In the genomic region with DNA sequence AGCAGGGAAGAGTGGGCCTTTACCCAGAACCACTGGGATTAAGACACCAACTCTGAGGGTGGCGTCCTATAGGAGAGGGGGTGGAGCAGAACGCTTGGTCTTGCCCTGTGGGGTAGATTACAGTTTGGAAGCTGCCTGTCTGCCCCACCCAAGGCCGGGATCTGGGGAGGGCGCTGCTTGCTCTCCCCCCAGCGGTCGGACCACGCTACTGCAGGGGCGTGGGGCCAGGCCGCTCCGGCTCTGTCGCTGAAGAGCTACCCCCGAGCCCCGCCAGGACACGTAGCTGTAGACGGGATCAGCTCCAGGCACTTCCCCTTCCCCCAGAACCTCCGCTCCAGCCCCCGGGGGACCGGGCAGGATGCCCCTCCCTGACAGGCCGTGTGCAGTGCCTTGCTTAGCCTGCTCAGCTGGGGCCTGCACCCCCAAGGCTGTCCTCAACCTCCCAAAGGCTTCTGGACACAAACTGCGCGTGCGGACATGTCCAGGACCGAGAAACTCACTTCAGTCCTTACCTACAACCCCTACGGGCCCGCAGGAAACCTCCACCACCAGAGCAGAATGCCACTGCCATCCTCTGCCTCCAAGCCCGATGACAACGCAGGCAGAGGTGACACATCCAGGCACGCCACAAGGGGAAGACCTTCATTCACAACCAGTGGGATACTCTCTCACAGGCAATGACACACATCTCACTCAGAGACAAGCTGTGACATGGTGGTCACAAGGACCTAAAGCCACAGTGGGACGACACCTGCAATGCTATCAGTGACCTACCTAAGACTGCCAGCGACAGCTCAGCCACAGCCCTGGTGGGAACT, we compare ENCODE assay signal across 8 cellular contexts. TPM values are rescaled to one million over a fixed set of nuclear protein-coding genes. Genes with fewer than 3 reads are reported as not detected.
DNase-seq lines count a peak whose midpoint lies in the region; ATAC-seq and TF ChIP-seq lines count a peak whose summit lies in the region.

No MANE protein-coding gene starts in this region.

- peak; percentile 52 for DNase-seq in NK-92 treated with Interleukin-12 subunit alpha and Interleukin-12 subunit beta, amount 100 ng/mL, for 24 hours (lab: John Stamatoyannopoulos, UW)
- DNase-seq in NK-92 (lab: John Stamatoyannopoulos, UW; ENCODE audit: unreplicated experiment), result no peak
- DNase-seq in T follicular helper cell (ENCODE audit: low read depth), result peak; percentile 55
- DNase-seq in amniotic stem cell (lab: John Stamatoyannopoulos, UW), result peak; percentile 60
- peak; percentile 86 to 93 (median 89) for DNase-seq in heart left ventricle
- DNase-seq in progenitor cell of endocrine pancreas (ENCODE audit: low spot score, unreplicated experiment), result peak; percentile 74

- H3K4me1 Mint-ChIP-seq in progenitor cell of endocrine pancreas (ENCODE audit: low read depth), result peaks cover 28% of the 10 kb centered on the region

- no peaks in the 10 kb centered on the region for H3K9me3 Mint-ChIP-seq in progenitor cell of endocrine pancreas (ENCODE audit: low read depth)

- no peak overlapping the region for H3K4me3 Mint-ChIP-seq in progenitor cell of endocrine pancreas (ENCODE audit: low read depth)

- intact Hi-C loops in heart left ventricle (cut with DNase I), result loop anchor here (1.0 to 10.0 kb wide), 13 partner anchors 18 to 151 kb away; no protein-coding TSS in a partner anchor

- H3K27me3 ChIP-seq in heart left ventricle, result no peaks in the 10 kb centered on the region

- H3K27ac Mint-ChIP-seq in progenitor cell of endocrine pancreas, result no peak overlapping the region

- peak; percentile 32 to 61 (median 46) for ATAC-seq in heart left ventricle
- no peak for ATAC-seq in GM21723 (IDR thresholded peaks at IDR 0.05; ENCODE audit: unreplicated experiment)

- TF ChIP-seq CTCF in LNCAP (IDR thresholded peaks at IDR 0.05) (peak; percentile 98), heart left ventricle (IDR thresholded peaks at IDR 0.05) (peak; percentile 97 to 100 (median 99)), progenitor cell of endocrine pancreas (IDR thresholded peaks at IDR 0.05; ENCODE audit: unreplicated experiment) (peak; percentile 94)

- WGBS in heart left ventricle, 4 donors, result 1 to 5% (median 2%) methylated on average over 15 to 30 of the region's 30 CpGs

- peaks cover 41% of the 10 kb centered on the region for H3K27me3 Mint-ChIP-seq in progenitor cell of endocrine pancreas

- H3K36me3 ChIP-seq in heart left ventricle, result peaks cover 0 to 7% (median 0%) of the 10 kb centered on the region in 9 donors

- H3K4me3 ChIP-seq in heart left ventricle, result peak overlapping the region; percentile 71 to 100 (median 98)

- no peaks in the 10 kb centered on the region for H3K36me3 Mint-ChIP-seq in progenitor cell of endocrine pancreas (ENCODE audit: insufficient read depth)

- no peak for TF ChIP-seq POLR2A in heart left ventricle (IDR thresholded peaks at IDR 0.05)

- H3K27ac ChIP-seq in heart left ventricle, result peak overlapping the region; percentile 94 to 100 (median 99)

- no peaks in the 10 kb centered on the region for H3K9me3 ChIP-seq in heart left ventricle

- peaks cover 42 to 84% (median 69%) of the 10 kb centered on the region in 12 donors for H3K4me1 ChIP-seq in heart left ventricle

RNA-seq across cellular contexts. Expression of a gene that starts 3.6 kb away (rescaled TPM):
- 100 to 1,000 TPM; 251 to 861 (median 409) TPM for total RNA-seq in heart left ventricle
- polyA plus RNA-seq in heart left ventricle, result 100 to 1,000 TPM in 1 of 2 donors, 10 to 100 TPM in 1; 84.4 to 251 TPM
- 27.2 and 39.8 TPM in 2 replicates for total RNA-seq in progenitor cell of endocrine pancreas

RNA-seq across cellular contexts. Expression of a gene that starts 30.7 kb away (rescaled TPM):
- 1,000 to 10,000 TPM in 3 of 9 donors, 100 to 1,000 TPM in 6; 799 to 1,135 (median 929) TPM for total RNA-seq in heart left ventricle
- 1,000 to 10,000 TPM in 1 of 2 donors, 100 to 1,000 TPM in 1; 549 to 1,190 TPM for polyA plus RNA-seq in heart left ventricle
- total RNA-seq in progenitor cell of endocrine pancreas, result 1,931 and 1,938 TPM in 2 replicates

RNA-seq across cellular contexts. Expression of a gene that starts 48.4 kb away (rescaled TPM):
- total RNA-seq in heart left ventricle (10 to 100 TPM in 7 of 9 donors, 1 to 10 TPM in 2; 6.3 to 16.3 (median 11.3) TPM), progenitor cell of endocrine pancreas (23.1 and 26.0 TPM in 2 replicates)
- polyA plus RNA-seq in heart left ventricle, result 10 to 100 TPM in 1 of 2 donors, 1 to 10 TPM in 1; 8.5 to 12.2 TPM

RNA-seq across cellular contexts. Expression of a gene that starts 58.7 kb away (rescaled TPM):
- total RNA-seq in heart left ventricle (10 to 100 TPM; 24.1 to 55.3 (median 33.7) TPM), progenitor cell of endocrine pancreas (134 and 140 TPM in 2 replicates)
- polyA plus RNA-seq in heart left ventricle, result 10 to 100 TPM; 18.4 to 40.3 TPM
